In genomic region chr6:63571382-63571882, GRCh38 we compare ENCODE assay signal across 8 cellular contexts. TPM values are rescaled to one million over a fixed set of nuclear protein-coding genes. Genes with fewer than 3 reads are reported as not detected.
DNase-seq lines count a peak whose midpoint lies in the region; ATAC-seq and TF ChIP-seq lines count a peak whose summit lies in the region.

No MANE protein-coding gene starts in this region.

- peak overlapping the region; percentile 76 for H3K9ac ChIP-seq in adipocyte (ENCODE audit: low read length)

- H3K27ac ChIP-seq in left lung: peak overlapping the region; percentile 99 to 100
- H3K27ac ChIP-seq in tibial artery: peak overlapping the region; percentile 100

- no peaks in the 10 kb centered on the region for H3K9me3 ChIP-seq in adipocyte (ENCODE audit: control insufficient read depth, low read length)
- no peaks in the 10 kb centered on the region for H3K9me3 ChIP-seq in left lung
- H3K9me3 ChIP-seq in tibial artery: no peaks in the 10 kb centered on the region

- peak in 4 of 6 experiments; percentile 29 to 90 (median 76) for DNase-seq in stimulated activated naive CD4-positive, alpha-beta T cell (lab: John Stamatoyannopoulos, UW)
- no peak for DNase-seq in stimulated activated naive CD4-positive, alpha-beta T cell treated with Interleukin-2 at 50 U/mL for 16 hours (lab: John Stamatoyannopoulos, UW)
- DNase-seq in adipocyte (ENCODE audit: low read depth): no peak
- no peak for DNase-seq in left lung
- DNase-seq in tibial artery: no peak
- DNase-seq in EL: no peak
- DNase-seq in NCI-H2171 (lab: John Stamatoyannopoulos, UW): no peak

- H3K4me1 ChIP-seq in adipocyte (ENCODE audit: control insufficient read depth, insufficient read depth, low read length) (peaks cover 25% of the 10 kb centered on the region), left lung (peaks cover 6 to 27% of the 10 kb centered on the region in 2 donors), tibial artery (peaks cover 0 to 22% (median 9%) of the 10 kb centered on the region in 4 donors)

- H3K27me3 ChIP-seq in adipocyte (replicated peaks; ENCODE audit: control insufficient read depth, insufficient read depth, low read length): no peaks in the 10 kb centered on the region
- H3K27me3 ChIP-seq in left lung: no peaks in the 10 kb centered on the region
- no peaks in the 10 kb centered on the region for H3K27me3 ChIP-seq in tibial artery

- peak overlapping the region; percentile 88 for H3K4me3 ChIP-seq in adipocyte (ENCODE audit: low read length)
- H3K4me3 ChIP-seq in left lung: peak overlapping the region; percentile 35 to 90
- H3K4me3 ChIP-seq in tibial artery: peak overlapping the region; percentile 96 to 100

- TF ChIP-seq CTCF in left lung (IDR thresholded peaks at IDR 0.05) (no peak), tibial artery (IDR thresholded peaks at IDR 0.05) (no peak)

- ATAC-seq in left lung (peak; percentile 0), HG03135 (IDR thresholded peaks at IDR 0.05; ENCODE audit: unreplicated experiment) (no peak)

- intact Hi-C loops in left lung (cut with DNase I): no loop called here
- intact Hi-C loops in tibial artery (cut with DNase I; ENCODE audit: low total_unique reads): loop anchor here (5.0 kb wide), 1 partner anchor 66 kb away; the partner anchor contains the start of gene PHF3

- H3K36me3 ChIP-seq in adipocyte (ENCODE audit: control insufficient read depth, insufficient read depth, low read length, severe bottlenecking): peaks cover 2% of the 10 kb centered on the region
- H3K36me3 ChIP-seq in left lung: peaks cover 0 to 3% of the 10 kb centered on the region in 2 donors
- H3K36me3 ChIP-seq in tibial artery: peaks cover 1 to 5% (median 2%) of the 10 kb centered on the region in 3 donors

RNA-seq across cellular contexts. Expression of gene PTP4A1, which starts 0.8 kb away (rescaled TPM):
- total RNA-seq in left lung: 100 to 1,000 TPM in 1 of 2 donors, 10 to 100 TPM in 1; 85.6 to 119 TPM

Comparison
In these comparisons a context has a peak if more than half of its experiments do, and no peak if none do; other contexts are left out.
1. DNase-seq: peak in stimulated activated naive CD4-positive, alpha-beta T cell (4 of 6); none in stimulated activated naive CD4-positive, alpha-beta T cell treated with Interleukin-2 at 50 U/mL for 16 hours (single experiment), adipocyte (single experiment), left lung (0 of 2), tibial artery (0 of 2), EL (single experiment) and NCI-H2171 (single experiment).
2. Peak in every context shown above with its lines, with median percentiles within 50 percentile points of each other: H3K4me3 ChIP-seq.